ENCODE assay signal across 12 cellular contexts in the genomic region with DNA sequence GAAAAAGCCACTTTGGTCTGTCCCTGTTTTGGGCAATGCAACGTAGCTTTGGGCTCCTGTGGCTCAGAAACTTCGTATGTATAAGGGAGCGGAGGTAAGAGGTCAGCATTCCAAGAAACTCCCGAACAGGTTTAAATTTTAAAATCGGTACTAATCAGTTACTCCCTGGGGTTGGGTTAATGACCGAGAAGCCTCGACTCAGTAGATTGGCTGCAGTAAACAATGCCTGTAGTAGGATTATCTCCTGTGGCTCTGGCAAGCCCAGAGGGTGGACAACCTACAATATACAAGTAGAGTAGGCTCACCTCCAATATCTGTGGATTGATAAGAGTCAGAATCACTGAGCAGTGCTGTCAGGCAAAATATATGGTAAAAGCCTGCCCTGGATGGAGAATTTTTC. TPM values are rescaled to one million over a fixed set of nuclear protein-coding genes. Genes with fewer than 3 reads are reported as not detected.
DNase-seq lines count a peak whose midpoint lies in the region; ATAC-seq and TF ChIP-seq lines count a peak whose summit lies in the region.
"Had no signal": no experiment of that assay in that cellular context is flagged by ENCODE, and none has a peak within 500 bp of the region (broad histone marks: within the 10 kb centered on the region; RNA-seq: fewer than 3 reads in every experiment).

No MANE protein-coding gene starts in this region.

- H3K36me3 Mint-ChIP-seq in activated naive CD4-positive, alpha-beta T cell treated with anti-CD3 and anti-CD28 coated beads for 36 hours (ENCODE audit: low read depth): peaks cover 24% of the 10 kb centered on the region
- H3K36me3 Mint-ChIP-seq in type B pancreatic cell: peaks cover 9% of the 10 kb centered on the region

- no peak overlapping the region for H3K4me3 ChIP-seq in muscle layer of duodenum (ENCODE audit: low read depth in 1 of 2, low read length in 2 of 2)
- H3K4me3 ChIP-seq: GM23248 had no signal

- CTCF ChIA-PET in activated naive CD4-positive, alpha-beta T cell treated with anti-CD3 and anti-CD28 coated beads for 36 hours (lab: Charles Lee): no interaction called here

- intact Hi-C loops in activated naive CD4-positive, alpha-beta T cell treated with anti-CD3 and anti-CD28 coated beads for 36 hours (cut with micrococcal nuclease): loop anchor here (5.0 to 10.0 kb wide), 2 partner anchors 79 to 553 kb away; partner anchors contain the start of genes CEP95, DDX5 and RGS9

- ATAC-seq in HG02938 (IDR thresholded peaks at IDR 0.05; ENCODE audit: unreplicated experiment): no peak
- ATAC-seq: GM12878, SK-N-SH treated with all-trans-retinoic acid at 6 μM for 48 hours had no signal

- peaks cover 0 to 3% of the 10 kb centered on the region in 2 donors for H3K36me3 ChIP-seq in muscle layer of duodenum (ENCODE audit: control insufficient read depth in 1 of 2, insufficient read depth in 2 of 2, low read length in 2 of 2)

- peaks cover 20% of the 10 kb centered on the region for H3K4me1 Mint-ChIP-seq in activated naive CD4-positive, alpha-beta T cell treated with anti-CD3 and anti-CD28 coated beads for 36 hours (ENCODE audit: low read depth)
- H3K4me1 Mint-ChIP-seq in type B pancreatic cell (ENCODE audit: unreplicated experiment): peaks cover 49% of the 10 kb centered on the region

- no peak for DNase-seq in activated naive CD4-positive, alpha-beta T cell treated with anti-CD3 and anti-CD28 coated beads for 36 hours
- DNase-seq in activated naive CD4-positive, alpha-beta T cell (lab: John Stamatoyannopoulos, UW): no peak
- DNase-seq in caudate nucleus (lab: John Stamatoyannopoulos, UW) (no peak), type B pancreatic cell (ENCODE audit: extremely low spot score, unreplicated experiment) (no peak), epidermal melanocyte (ENCODE audit: insufficient read length, low spot score) (no peak), LoVo (ENCODE audit: low spot score) (no peak)
- DNase-seq: erythroblast, GM23248 had no signal

- peaks cover 6 to 25% of the 10 kb centered on the region in 2 donors for H3K4me1 ChIP-seq in muscle layer of duodenum (ENCODE audit: control insufficient read depth in 1 of 2, insufficient read depth in 2 of 2, low read length in 2 of 2)

- no peaks in the 10 kb centered on the region for H3K27me3 ChIP-seq in muscle layer of duodenum (ENCODE audit: low read depth, low read length)

- no peaks in the 10 kb centered on the region for H3K27me3 Mint-ChIP-seq in activated naive CD4-positive, alpha-beta T cell treated with anti-CD3 and anti-CD28 coated beads for 36 hours (ENCODE audit: low read depth)
- no peaks in the 10 kb centered on the region for H3K27me3 Mint-ChIP-seq in type B pancreatic cell

- peak overlapping the region; percentile 11 for H3K27ac Mint-ChIP-seq in activated naive CD4-positive, alpha-beta T cell treated with anti-CD3 and anti-CD28 coated beads for 36 hours
- H3K27ac Mint-ChIP-seq in type B pancreatic cell: peak overlapping the region; percentile 83

- H3K27ac ChIP-seq in caudate nucleus (ENCODE audit: low read depth, low read length) (peak overlapping the region; percentile 99), muscle layer of duodenum (ENCODE audit: low read length) (peak overlapping the region; percentile 28)
- H3K27ac ChIP-seq: GM23248 had no signal

- H3K4me3 Mint-ChIP-seq in activated naive CD4-positive, alpha-beta T cell treated with anti-CD3 and anti-CD28 coated beads for 36 hours: peak overlapping the region; percentile 91
- peak overlapping the region; percentile 92 for H3K4me3 Mint-ChIP-seq in type B pancreatic cell

- TF ChIP-seq CTCF in type B pancreatic cell (conservative IDR thresholded peaks at IDR 0.05): no peak

- H3K9me3 ChIP-seq in muscle layer of duodenum (ENCODE audit: control insufficient read depth in 1 of 2, low read length in 2 of 2): no peaks in the 10 kb centered on the region

- no peaks in the 10 kb centered on the region for H3K9me3 Mint-ChIP-seq in activated naive CD4-positive, alpha-beta T cell treated with anti-CD3 and anti-CD28 coated beads for 36 hours
- no peaks in the 10 kb centered on the region for H3K9me3 Mint-ChIP-seq in type B pancreatic cell

RNA-seq across cellular contexts. Expression of gene GNA13, which starts 1.6 kb away (rescaled TPM):
- 10 to 100 TPM; 42.4 to 44.9 TPM for total RNA-seq in activated naive CD4-positive, alpha-beta T cell treated with anti-CD3 and anti-CD28 coated beads for 36 hours
- total RNA-seq in type B pancreatic cell (ENCODE audit: low replicate concordance): 36.0 and 43.3 TPM in 2 replicates
